Comparison of ENCODE assay signal across 20 cellular contexts in genomic region chr19:2686347-2686746, GRCh38. TPM values are rescaled to one million over a fixed set of nuclear protein-coding genes. Genes with fewer than 3 reads are reported as not detected.
"Had no signal": no experiment of that assay in that cellular context is flagged by ENCODE, and none has a peak within 500 bp of the region (broad histone marks: within the 10 kb centered on the region; RNA-seq: fewer than 3 reads in every experiment).

No MANE protein-coding gene starts in this region.

- H3K27ac ChIP-seq: ovary, transverse colon, vagina had no signal

- FAIRE-seq: endothelial cell of umbilical vein had no signal

- H3K36me3 ChIP-seq: lower lobe of right lung, ovary, transverse colon, vagina had no signal

- ATAC-seq: activated CD4-positive, CD25-positive, alpha-beta regulatory T cell treated with anti-CD3 and anti-CD28 coated beads, Interleukin-2, amount 50 U/mL, for 24 hours; activated naive CD8-positive, alpha-beta T cell treated with anti-CD3 and anti-CD28 coated beads, Interleukin-2, amount 50 U/mL, for 24 hours; activated T-cell treated with anti-CD3 and anti-CD28 coated beads, Interleukin-2, amount 50 U/mL, for 4 hours had no signal

- DNase-seq: activated CD4-positive, alpha-beta T cell treated with anti-CD3 and anti-CD28 coated beads, Interleukin-2, amount 10 ng/mL, durations not matched to agents 7 days and 5 days; activated CD8-positive, alpha-beta memory T cell treated with anti-CD3 and anti-CD28 coated beads, Interleukin-2, amount 50 U/mL, for 4 hours; activated effector memory CD4-positive, alpha-beta T cell treated with Interleukin-2 at 50 U/mL for 16 hours; activated naive CD4-positive, alpha-beta T cell treated with anti-CD3 and anti-CD28 coated beads, Interleukin-2, amount 10 ng/mL, durations not matched to agents 7 days and 5 days; activated naive CD8-positive, alpha-beta T cell treated with anti-CD3 and anti-CD28 coated beads, Interleukin-2, amount 50 U/mL, for 24 hours; activated T-cell treated with anti-CD3 and anti-CD28 coated beads, Interleukin-2, amount 50 U/mL, for 4 hours; aorta; effector memory CD4-positive, alpha-beta T cell; lower lobe of right lung; ovary; stimulated activated CD4-positive, alpha-beta T cell treated with anti-CD3 and anti-CD28 coated beads, Interleukin-12 subunit alpha, Interleukin-12 subunit beta, amount 100 ng/mL, for 4 hours; stimulated activated CD4-positive, alpha-beta T cell treated with anti-CD3 and anti-CD28 coated beads, Interleukin-1b, Interleukin-23, amount 100 ng/mL, for 48 hours; stimulated activated CD8-positive, alpha-beta memory T cell treated with anti-CD3 and anti-CD28 coated beads, Interleukin-4, amount 100 ng/mL, for 48 hours; stimulated activated naive CD4-positive, alpha-beta T cell treated with Interleukin-2 at 50 U/mL for 16 hours; transverse colon had no signal

- H3K27me3 ChIP-seq: esophagus muscularis mucosa, ovary, transverse colon, vagina had no signal

- H3K9me3 ChIP-seq: esophagus muscularis mucosa, lower lobe of right lung, ovary, transverse colon, vagina had no signal

- H3K4me1 ChIP-seq: esophagus muscularis mucosa, lower lobe of right lung, transverse colon, vagina had no signal

- H3K4me3 ChIP-seq: ovary, transverse colon, vagina had no signal

RNA-seq across cellular contexts. Expression of gene GNG7, which starts 16.1 kb away (rescaled TPM):
- total RNA-seq: myocyte had no signal

RNA-seq across cellular contexts. Expression of gene DIRAS1, which starts 34.8 kb away (rescaled TPM):
- total RNA-seq: activated CD4-positive, alpha-beta T cell treated with anti-CD3 and anti-CD28 coated beads, Interleukin-2, amount 10 ng/mL, durations not matched to agents 7 days and 5 days had no signal
